In genomic region chr11:9250139-9250582, GRCh38 we compare ENCODE assay signal across 8 cellular contexts. TPM values are rescaled to one million over a fixed set of nuclear protein-coding genes. Genes with fewer than 3 reads are reported as not detected.
A peak's percentile ranks its signal among the peaks of the same experiment; 100 is the strongest.
DNase-seq lines count a peak whose midpoint lies in the region; ATAC-seq, FAIRE-seq and TF ChIP-seq lines count a peak whose summit lies in the region.

No MANE protein-coding gene starts in this region.

- intact Hi-C loops in GM12878 (cut with micrococcal nuclease; ENCODE audit: unreplicated experiment) (loop anchor here (2.0 kb wide), 1 partner anchor 39 kb away; no protein-coding TSS in a partner anchor), left lung (cut with DNase I) (no loop called here), lower leg skin (cut with DNase I; ENCODE audit: low total_unique reads) (no loop called here)

- ATAC-seq in GM21526 (IDR thresholded peaks at IDR 0.05; ENCODE audit: low FRiP score, unreplicated experiment) (peak; percentile 68), GM12878 (peak; percentile 83), left lung (no peak)

- TF ChIP-seq POLR2A in GM12878 (IDR thresholded peaks at IDR 0.05; ENCODE audit: low read depth, low read length) (no peak), lower leg skin (IDR thresholded peaks at IDR 0.05) (no peak)

- H3K9me3 ChIP-seq in KOPT-K1 (ENCODE audit: insufficient read depth, low read length, poor library complexity, severe bottlenecking) (no peaks in the 10 kb centered on the region), GM12878 (replicated peaks; ENCODE audit: control insufficient read depth, insufficient read depth, low read length) (no peaks in the 10 kb centered on the region), left lung (no peaks in the 10 kb centered on the region)

- H3K27me3 ChIP-seq in GM12878 (replicated peaks in 1 of 2; ENCODE audit: control insufficient read depth in 2 of 2, insufficient read depth in 2 of 2, low read length in 1 of 2) (no peaks in the 10 kb centered on the region), left lung (no peaks in the 10 kb centered on the region)

- H3K27ac ChIP-seq in KOPT-K1 (ENCODE audit: low read depth, low read length, poor library complexity, severe bottlenecking) (peak overlapping the region; percentile 54), GM12878 (ENCODE audit: control insufficient read depth, insufficient read depth) (peak overlapping the region; percentile 35; the same call in 1 of the 2 replicates), left lung (peak overlapping the region in 1 of 2 donors; percentile 28)

- TSS peak; percentile 32 for BruUV-seq in GM12878 (replicated peaks; lab: Mats Ljungman, UMichigan)

- in situ Hi-C loops in GM13977 (cut with MboI; ENCODE audit: low pct_unique_long_range_greater_than_20kb, low sequenced_read_pairs, unreplicated experiment) (no loop called here), GM12878 (cut with MboI) (no loop called here)

- peak; percentile 42 to 58; a peak in 2 of 4 replicates for TF ChIP-seq EP300 in GM12878 (IDR thresholded peaks at IDR 0.05; ENCODE audit: borderline replicate concordance in 1 of 2, control insufficient read depth in 1 of 2, low read depth in 2 of 2, low read length in 2 of 2)

- TF ChIP-seq CTCF in GM13977 (IDR thresholded peaks at IDR 0.05; ENCODE audit: extremely low read depth, insufficient read depth, missing control alignments) (no peak), GM12878 (IDR thresholded peaks at IDR 0.05 in 2 of 3, conservative IDR thresholded peaks at IDR 0.05 in 1 of 3; ENCODE audit: control insufficient read depth in 2 of 3, extremely low read depth in 1 of 3, insufficient read depth in 1 of 3, low read depth in 3 of 3, low read length in 3 of 3) (no peak), left lung (IDR thresholded peaks at IDR 0.05) (no peak), lower leg skin (IDR thresholded peaks at IDR 0.05) (no peak)

- H3K36me3 ChIP-seq in KOPT-K1 (ENCODE audit: insufficient read depth, low read length) (peaks cover 2% of the 10 kb centered on the region; the same call in 1 of the 2 replicates), GM12878 (ENCODE audit: control insufficient read depth in 2 of 2, insufficient read depth in 2 of 2, low read length in 1 of 2) (no peaks in the 10 kb centered on the region), left lung (peaks cover 0 to 8% of the 10 kb centered on the region in 2 donors)

- no peak overlapping the region for H3K9ac ChIP-seq in GM12878 (ENCODE audit: control insufficient read depth, insufficient read depth, low read length)

- H3K4me1 ChIP-seq in GM12878 (ENCODE audit: control insufficient read depth, insufficient read depth, low read length): peaks cover 30% of the 10 kb centered on the region
- peaks cover 0 to 49% of the 10 kb centered on the region in 2 donors for H3K4me1 ChIP-seq in left lung

- TF ChIP-seq RAD21 in GM12878 (IDR thresholded peaks at IDR 0.05; ENCODE audit: insufficient read depth, low read depth, low read length): no peak

- peak; percentile 93 for FAIRE-seq in GM12878 (lab: Jason Lieb, UNC)

- SMC1A ChIA-PET in GM12878 (lab: Charles Lee; ENCODE audit: uncharacterized antibody, unreplicated experiment): interaction anchor here (0.7 to 3.3 kb wide), 10 partner anchors 11 to 338 kb away, joined by 3 to 19 read pairs (median 3); no protein-coding TSS in a partner anchor

- no peak overlapping the region for H3K4me3 ChIP-seq in GM12878
- no peak overlapping the region for H3K4me3 ChIP-seq in left lung
- no peak overlapping the region for H3K4me3 ChIP-seq in lower leg skin (ENCODE audit: low read depth, poor library complexity, severe bottlenecking)

- peaks cover 20% of the 10 kb centered on the region for H3K79me2 ChIP-seq in GM12878 (ENCODE audit: control insufficient read depth, insufficient read depth, low read length)

- DNase-seq in GM13977 (ENCODE audit: low spot score) (peak; percentile 64), GM12878 (ENCODE audit: low read depth, low spot score) (peak; percentile 77), left lung (no peak), NCI-H524 (lab: John Stamatoyannopoulos, UW) (no peak), RKO (ENCODE audit: low spot score) (no peak), lower leg skin (ENCODE audit: low spot score in 2 of 2) (no peak)

- H3K4me2 ChIP-seq in GM12878 (ENCODE audit: control insufficient read depth, insufficient read depth): peak overlapping the region; percentile 72

- CTCF ChIA-PET in GM12878 (lab: Yijun Ruan, JAX): interaction anchor here (0.7 to 1.5 kb wide), 5 partner anchors 10 to 1630 kb away, joined by 3 to 5 read pairs (median 3); no protein-coding TSS in a partner anchor

- POLR2A ChIA-PET in GM12878 (lab: Charles Lee): interaction anchor here (0.6 to 2.5 kb wide), 7 partner anchors 11 to 315 kb away, joined by 3 to 7 read pairs (median 3); no protein-coding TSS in a partner anchor

- RAD21 ChIA-PET in GM12878 (lab: Charles Lee; ENCODE audit: unreplicated experiment): interaction anchor here (1.1 to 2.3 kb wide), 6 partner anchors 11 to 83 kb away, joined by 3 to 11 read pairs (median 4); no protein-coding TSS in a partner anchor

- H4K20me1 ChIP-seq in GM12878 (ENCODE audit: control insufficient read depth, insufficient read depth): no peaks in the 10 kb centered on the region

- no peak overlapping the region for H2AFZ ChIP-seq in GM12878 (ENCODE audit: control insufficient read depth, low read depth, low read length)

- 4% methylated on average over 2 of the region's 2 CpGs for WGBS in GM12878 (ENCODE audit: insufficient coverage, insufficient replicate concordance, low lambda C conversion rate, missing lambda C conversion rate)
- 36 to 39% methylated on average over 2 of the region's 2 CpGs for WGBS in lower leg skin, 2 donors

TF ChIP-seq in GM12878, 131 proteins besides CTCF, POLR2A, EP300 and RAD21 (continues in another document):
- TF ChIP-seq SMC3 (IDR thresholded peaks at IDR 0.05; ENCODE audit: borderline replicate concordance, low read length) (no peak), TBL1XR1 (IDR thresholded peaks at IDR 0.05; ENCODE audit: low read depth, low read length) (peak; percentile 57; the same call in 1 of the 2 replicates), FOS (IDR thresholded peaks at IDR 0.05; ENCODE audit: borderline replicate concordance, extremely low read depth, insufficient read length) (no peak), NBN (IDR thresholded peaks at IDR 0.05) (peak; percentile 38; the same call in 1 of the 2 replicates), BHLHE40 (IDR thresholded peaks at IDR 0.05; ENCODE audit: borderline replicate concordance in 1 of 2, low read depth in 2 of 2, low read length in 1 of 2) (peak in 1 of 2 experiments; percentile 13; a peak in 1 of 4 replicates), PRDM15 (CRISPR knock-in tag; IDR thresholded peaks at IDR 0.05) (no peak), ETV6 (conservative IDR thresholded peaks at IDR 0.05 in 1 of 2, IDR thresholded peaks at IDR 0.05 in 1 of 2; ENCODE audit: borderline replicate concordance in 1 of 2, low read depth in 1 of 2) (no peak), SMARCA5 (IDR thresholded peaks at IDR 0.05) (no peak)

RNA-seq across cellular contexts. Expression of gene DENND5A, which starts 15.0 kb away (rescaled TPM):
- 297 and 334 TPM in 2 replicates for total RNA-seq in GM12878 (2013; cell fraction: nucleolus; rRNA removed)
- 101 and 102 TPM in 2 replicates for total RNA-seq in GM12878 (2014; rRNA removed)
- total RNA-seq in GM12878 (2014; rRNA removed; fragmentation: Illumina TruSeq; extraction: Trizol): 96.5 and 106 TPM in 2 replicates
- total RNA-seq in GM12878 (2021): 91.3 and 94.2 TPM in 2 replicates
- 37.7 TPM for polyA plus RNA-seq in GM12878 (2011; ENCODE audit: low read depth)
- 93.6 and 157 TPM in 2 replicates for polyA plus RNA-seq in GM12878 (2011; rRNA removed)
- 167 and 190 TPM in 2 replicates for polyA plus RNA-seq in GM12878 (2011; cell fraction: cytosol; rRNA removed)
- 172 and 245 TPM in 2 replicates for polyA plus RNA-seq in GM12878 (2011; cell fraction: nucleus; rRNA removed)
- 46.8 and 47.7 TPM in 2 replicates for polyA plus RNA-seq in GM12878 (2012)
- 127 and 135 TPM in 2 replicates for polyA plus RNA-seq in GM12878 (2014; fragmentation: Illumina TruSeq; extraction: Trizol)
- 10 to 100 TPM; 15.6 to 24.1 TPM for polyA plus RNA-seq in GM12878 (2014; fragmentation: Nextera tagmentation; extraction: Ambion mirVana)
- 63.8 and 78.9 TPM in 2 replicates for polyA plus RNA-seq in GM12878 (2014; rRNA removed)
- 10 to 100 TPM; 15.7 to 16.6 TPM for polyA plus RNA-seq in GM12878 (2016; fragmentation: Nextera tagmentation; extraction: Ambion mirVana)
- polyA minus RNA-seq in GM12878 (2011; rRNA and poly(A)+ RNA removed): 392 and 436 TPM in 2 replicates
- polyA minus RNA-seq in GM12878 (2011; cell fraction: cytosol; rRNA and poly(A)+ RNA removed): 76.6 and 77.9 TPM in 2 replicates
- 140 and 188 TPM in 2 replicates for polyA minus RNA-seq in GM12878 (2011; cell fraction: nucleus; rRNA and poly(A)+ RNA removed)
- 10 to 100 TPM; 65.7 to 99.8 TPM for total RNA-seq in left lung
- 10 to 100 TPM; 21.2 to 34.1 (median 28.7) TPM for total RNA-seq in lower leg skin

Comparison
In these comparisons a context has a peak if more than half of its experiments do, and no peak if none do; other contexts are left out.
1. DNase-seq: peak in GM13977 (single experiment) and GM12878 (single experiment); none in left lung (0 of 2), NCI-H524 (0 of 2), RKO (single experiment) and lower leg skin (0 of 2).